20 cellular contexts compared by ENCODE assay signal in genomic region chr6:97765480-97765879, GRCh38.
A peak's percentile ranks its signal among the peaks of the same experiment; 100 is the strongest.
DNase-seq lines count a peak whose midpoint lies in the region; ATAC-seq and TF ChIP-seq lines count a peak whose summit lies in the region.
"Had no signal": no experiment of that assay in that cellular context is flagged by ENCODE, and none has a peak within 500 bp of the region (broad histone marks: within the 10 kb centered on the region; RNA-seq: fewer than 3 reads in every experiment).

No MANE protein-coding gene starts in this region.

- no peak overlapping the region for H3K9ac ChIP-seq in adipocyte (ENCODE audit: low read length)
- H3K9ac ChIP-seq: BLaER1 had no signal

- no peaks in the 10 kb centered on the region for H3K36me3 ChIP-seq in adipocyte (ENCODE audit: control insufficient read depth, insufficient read depth, low read length, severe bottlenecking)
- H3K36me3 ChIP-seq: BLaER1, cardiac muscle cell, tibial artery had no signal

- H3K9me3 ChIP-seq in adipocyte (ENCODE audit: control insufficient read depth, low read length), result no peaks in the 10 kb centered on the region
- H3K9me3 ChIP-seq: BLaER1, tibial artery had no signal

- H3K4me1 ChIP-seq in adipocyte (ENCODE audit: control insufficient read depth, insufficient read depth, low read length), result peaks cover 9% of the 10 kb centered on the region
- H3K4me1 ChIP-seq: BLaER1, tibial artery had no signal

- ATAC-seq in GM21737 (IDR thresholded peaks at IDR 0.05; ENCODE audit: unreplicated experiment) (no peak), omental fat pad (ENCODE audit: low FRiP score) (no peak)
- ATAC-seq: activated naive CD4-positive, alpha-beta T cell treated with anti-CD3 and anti-CD28 coated beads, Interleukin-2, amount 50 U/mL, for 72 hours; HepG2; Panc1 had no signal

- peak; percentile 47 for DNase-seq in GM04504 (ENCODE audit: low read depth)
- DNase-seq in adipocyte (ENCODE audit: low read depth), result peak; percentile 16
- DNase-seq in fibroblast of the aortic adventitia (ENCODE audit: low read depth), result peak; percentile 1
- DNase-seq in stromal cell of bone marrow (ENCODE audit: low read depth), result peak; percentile 21
- no peak for DNase-seq in amygdala (lab: John Stamatoyannopoulos, UW)
- no peak for DNase-seq in omental fat pad (ENCODE audit: low spot score)
- DNase-seq: activated CD4-positive, CD25-positive, alpha-beta regulatory T cell; GOT3; head of caudate nucleus; NCI-H146; nucleus accumbens; retina; stimulated activated naive CD4-positive, alpha-beta T cell; tibial artery had no signal

- H3K4me3 ChIP-seq in adipocyte (ENCODE audit: low read length) (no peak overlapping the region), fibroblast of the aortic adventitia (ENCODE audit: low read depth, low read length) (no peak overlapping the region)
- H3K4me3 ChIP-seq: BLaER1, cardiac muscle cell, tibial artery had no signal

- TF ChIP-seq CTCF in fibroblast of the aortic adventitia (IDR thresholded peaks at IDR 0.05; ENCODE audit: insufficient read depth, low read length), result no peak
- TF ChIP-seq CTCF in omental fat pad (IDR thresholded peaks at IDR 0.05), result no peak

- H3K27me3 ChIP-seq in adipocyte (replicated peaks; ENCODE audit: control insufficient read depth, insufficient read depth, low read length), result no peaks in the 10 kb centered on the region
- H3K27me3 ChIP-seq: BLaER1, cardiac muscle cell, tibial artery had no signal

Comparison
In these comparisons a context has a peak if more than half of its experiments do, and no peak if none do; other contexts are left out.
1. DNase-seq: peak in GM04504 (single experiment), adipocyte (single experiment), fibroblast of the aortic adventitia (single experiment) and stromal cell of bone marrow (single experiment); none in amygdala (0 of 56) and omental fat pad (single experiment).